Comparison of ENCODE assay signal across 16 cellular contexts in the genomic region with DNA sequence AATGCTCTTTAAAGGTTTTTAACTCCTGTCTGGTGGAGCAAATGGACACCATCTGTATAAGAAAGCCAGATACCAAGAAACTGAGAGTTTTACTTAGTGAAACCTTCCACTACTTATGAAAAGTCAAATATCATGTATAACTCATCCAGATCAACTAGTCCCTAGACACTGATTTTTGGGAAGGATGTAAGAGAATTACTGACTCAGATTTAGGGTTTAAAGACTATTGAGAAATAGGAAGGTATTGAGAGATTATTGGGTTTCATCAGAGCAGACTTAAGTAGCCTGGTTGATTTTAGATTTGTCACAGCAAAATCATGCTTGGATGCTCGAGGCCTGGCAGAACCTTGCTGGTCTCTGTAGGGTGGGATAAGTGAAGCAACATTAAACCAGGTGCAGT. TPM values are rescaled to one million over a fixed set of nuclear protein-coding genes. Genes with fewer than 3 reads are reported as not detected.
DNase-seq lines count a peak whose midpoint lies in the region; ATAC-seq and TF ChIP-seq lines count a peak whose summit lies in the region.
"Had no signal": no experiment of that assay in that cellular context is flagged by ENCODE, and none has a peak within 500 bp of the region (broad histone marks: within the 10 kb centered on the region; RNA-seq: fewer than 3 reads in every experiment).

No MANE protein-coding gene starts in this region.

- peaks cover 16 to 48% (median 30%) of the 10 kb centered on the region in 11 experiments; a peak in 20 of 22 replicates for H3K36me3 ChIP-seq in BLaER1 treated with 17β-estradiol and CSF1 and Interleukin-3, amounts not matched to agents 10 nM and 100 nM
- peaks cover 46% of the 10 kb centered on the region for H3K36me3 ChIP-seq in DOHH2 (ENCODE audit: control insufficient read depth, low read length)
- peaks cover 6% of the 10 kb centered on the region for H3K36me3 ChIP-seq in adipocyte (ENCODE audit: control insufficient read depth, insufficient read depth, low read length, severe bottlenecking)
- H3K36me3 ChIP-seq: cardiac muscle cell had no signal

- DNase-seq in adipocyte (ENCODE audit: low read depth) (peak; percentile 20), natural killer cell (no peak), LoVo (ENCODE audit: low spot score) (no peak), GDM1 (lab: John Stamatoyannopoulos, UW) (no peak)
- DNase-seq: activated effector memory CD4-positive, alpha-beta T cell treated with anti-CD3 and anti-CD28 coated beads, Interleukin-2, amount 50 U/mL, for 16 hours; head of caudate nucleus; mucosa of descending colon; NCI-H1930; NCI-H69; upper lobe of left lung had no signal

- H3K4me1 ChIP-seq in BLaER1 treated with 17β-estradiol and CSF1 and Interleukin-3, amounts not matched to agents 10 nM and 100 nM, result peaks cover 27 to 44% (median 33%) of the 10 kb centered on the region in 10 experiments
- H3K4me1 ChIP-seq in DOHH2 (ENCODE audit: control insufficient read depth, low read length), result peaks cover 25% of the 10 kb centered on the region
- H3K4me1 ChIP-seq in adipocyte (ENCODE audit: control insufficient read depth, insufficient read depth, low read length), result peaks cover 55% of the 10 kb centered on the region

- H3K27ac Mint-ChIP-seq in natural killer cell, result peak overlapping the region; percentile 58 to 98

- no peak for TF ChIP-seq CTCF in DOHH2 (IDR thresholded peaks at IDR 0.05; ENCODE audit: low read depth, low read length, poor library complexity, severe bottlenecking)
- TF ChIP-seq CTCF in natural killer cell (IDR thresholded peaks at IDR 0.05), result no peak

- H3F3A ChIP-seq in DOHH2 (ENCODE audit: control insufficient read depth, insufficient read depth), result no peaks in the 10 kb centered on the region

- H3K9ac ChIP-seq in BLaER1 treated with 17β-estradiol and CSF1 and Interleukin-3, amounts not matched to agents 10 nM and 100 nM, result no peak overlapping the region
- H3K9ac ChIP-seq in adipocyte (ENCODE audit: low read length), result peak overlapping the region; percentile 69

- H3K9me3 ChIP-seq in BLaER1 treated with 17β-estradiol and CSF1 and Interleukin-3, amounts not matched to agents 10 nM and 100 nM (replicated peaks in 1 of 11), result peaks cover 0 to 19% (median 0%) of the 10 kb centered on the region in 11 experiments; a peak in 5 of 22 replicates
- H3K9me3 ChIP-seq in DOHH2 (ENCODE audit: control insufficient read depth, insufficient read depth, low read length), result no peaks in the 10 kb centered on the region; the same call in 1 of the 2 replicates
- no peaks in the 10 kb centered on the region for H3K9me3 ChIP-seq in adipocyte (ENCODE audit: control insufficient read depth, low read length)
- H3K9me3 ChIP-seq: mucosa of descending colon, upper lobe of left lung had no signal

- peaks cover 14 to 49% (median 43%) of the 10 kb centered on the region in 11 experiments; a peak in 20 of 22 replicates for H4K20me1 ChIP-seq in BLaER1 treated with 17β-estradiol and CSF1 and Interleukin-3, amounts not matched to agents 10 nM and 100 nM
- H4K20me1 ChIP-seq in DOHH2 (ENCODE audit: control insufficient read depth, insufficient read depth, low read depth, low read length), result peaks cover 3% of the 10 kb centered on the region; the same call in 1 of the 2 replicates

- no peak for ATAC-seq in natural killer cell
- ATAC-seq in HG03354 (IDR thresholded peaks at IDR 0.05; ENCODE audit: poor library complexity, severe bottlenecking, unreplicated experiment), result no peak
- no peak for ATAC-seq in GM21825 (IDR thresholded peaks at IDR 0.05; ENCODE audit: unreplicated experiment)
- ATAC-seq: mucosa of descending colon had no signal

- H3K27ac ChIP-seq in BLaER1 treated with 17β-estradiol and CSF1 and Interleukin-3, amounts not matched to agents 10 nM and 100 nM, result no peak overlapping the region
- no peak overlapping the region for H3K27ac ChIP-seq in DOHH2 (ENCODE audit: low read depth, low read length)
- H3K27ac ChIP-seq: C4-2B, cardiac muscle cell, upper lobe of left lung had no signal

- peaks cover 42% of the 10 kb centered on the region for H3K79me2 ChIP-seq in DOHH2 (ENCODE audit: control insufficient read depth, low read length)

- intact Hi-C loops in natural killer cell (cut with micrococcal nuclease), result loop anchor here (10.0 kb wide), 2 partner anchors 179 to 1071 kb away; partner anchors contain the start of gene SGMS1

- no peaks in the 10 kb centered on the region for H3K27me3 Mint-ChIP-seq in natural killer cell (ENCODE audit: low read depth in 2 of 2)

- H3K9me2 ChIP-seq in DOHH2 (replicated peaks; ENCODE audit: control insufficient read depth, low read length), result no peaks in the 10 kb centered on the region

- peaks cover 50 to 55% of the 10 kb centered on the region in 2 donors for H3K4me1 Mint-ChIP-seq in natural killer cell

- peak overlapping the region; percentile 45 for H3K4me3 Mint-ChIP-seq in natural killer cell

- H3K27me3 ChIP-seq in BLaER1 treated with 17β-estradiol and CSF1 and Interleukin-3, amounts not matched to agents 10 nM and 100 nM, result no peaks in the 10 kb centered on the region
- H3K27me3 ChIP-seq in DOHH2 (ENCODE audit: control insufficient read depth, low read length) (no peaks in the 10 kb centered on the region), adipocyte (replicated peaks; ENCODE audit: control insufficient read depth, insufficient read depth, low read length) (no peaks in the 10 kb centered on the region)
- H3K27me3 ChIP-seq: cardiac muscle cell, upper lobe of left lung had no signal

- 0 out of 20 replicates have a peak overlapping the region, but pooled peaks of 1 of the 10 experiments have one; percentile 4 for H3K4me3 ChIP-seq in BLaER1 treated with 17β-estradiol and CSF1 and Interleukin-3, amounts not matched to agents 10 nM and 100 nM
- H3K4me3 ChIP-seq in DOHH2 (ENCODE audit: low read length) (no peak overlapping the region), adipocyte (ENCODE audit: low read length) (peak overlapping the region; percentile 99)
- H3K4me3 ChIP-seq: cardiac muscle cell, mucosa of descending colon, upper lobe of left lung had no signal

- H3K4me2 ChIP-seq in BLaER1 treated with 17β-estradiol and CSF1 and Interleukin-3, amounts not matched to agents 10 nM and 100 nM, result peak overlapping the region; percentile 20 to 100 (median 65); a peak in 20 of 22 replicates
- H3K4me2 ChIP-seq in DOHH2 (ENCODE audit: low read length), result peak overlapping the region; percentile 83

- H3K36me3 Mint-ChIP-seq in natural killer cell, result peaks cover 7% of the 10 kb centered on the region

- no peaks in the 10 kb centered on the region for H3K9me3 Mint-ChIP-seq in natural killer cell

RNA-seq across cellular contexts. Expression of gene CSTF2T, which starts 3.1 kb away (rescaled TPM):
- 10 to 100 TPM; 29.8 to 34.8 (median 32.8) TPM for total RNA-seq in natural killer cell
